In genomic region chr4:41709844-41710481, GRCh38 we compare ENCODE assay signal across 1 cellular context.
TF ChIP-seq lines count a peak whose summit lies in the region.

No MANE protein-coding gene starts in this region.

TF ChIP-seq in HEK293, 187 proteins besides CTCF, POLR2A, EP300 and RAD21 (continued from another document and continues in another):
- TF ChIP-seq, protein P1, sequence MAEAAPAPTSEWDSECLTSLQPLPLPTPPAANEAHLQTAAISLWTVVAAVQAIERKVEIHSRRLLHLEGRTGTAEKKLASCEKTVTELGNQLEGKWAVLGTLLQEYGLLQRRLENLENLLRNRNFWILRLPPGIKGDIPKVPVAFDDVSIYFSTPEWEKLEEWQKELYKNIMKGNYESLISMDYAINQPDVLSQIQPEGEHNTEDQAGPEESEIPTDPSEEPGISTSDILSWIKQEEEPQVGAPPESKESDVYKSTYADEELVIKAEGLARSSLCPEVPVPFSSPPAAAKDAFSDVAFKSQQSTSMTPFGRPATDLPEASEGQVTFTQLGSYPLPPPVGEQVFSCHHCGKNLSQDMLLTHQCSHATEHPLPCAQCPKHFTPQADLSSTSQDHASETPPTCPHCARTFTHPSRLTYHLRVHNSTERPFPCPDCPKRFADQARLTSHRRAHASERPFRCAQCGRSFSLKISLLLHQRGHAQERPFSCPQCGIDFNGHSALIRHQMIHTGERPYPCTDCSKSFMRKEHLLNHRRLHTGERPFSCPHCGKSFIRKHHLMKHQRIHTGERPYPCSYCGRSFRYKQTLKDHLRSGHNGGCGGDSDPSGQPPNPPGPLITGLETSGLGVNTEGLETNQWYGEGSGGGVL (tag by site-specific recombination; IDR thresholded peaks at IDR 0.05) = no peak
- TF ChIP-seq, protein P2, sequence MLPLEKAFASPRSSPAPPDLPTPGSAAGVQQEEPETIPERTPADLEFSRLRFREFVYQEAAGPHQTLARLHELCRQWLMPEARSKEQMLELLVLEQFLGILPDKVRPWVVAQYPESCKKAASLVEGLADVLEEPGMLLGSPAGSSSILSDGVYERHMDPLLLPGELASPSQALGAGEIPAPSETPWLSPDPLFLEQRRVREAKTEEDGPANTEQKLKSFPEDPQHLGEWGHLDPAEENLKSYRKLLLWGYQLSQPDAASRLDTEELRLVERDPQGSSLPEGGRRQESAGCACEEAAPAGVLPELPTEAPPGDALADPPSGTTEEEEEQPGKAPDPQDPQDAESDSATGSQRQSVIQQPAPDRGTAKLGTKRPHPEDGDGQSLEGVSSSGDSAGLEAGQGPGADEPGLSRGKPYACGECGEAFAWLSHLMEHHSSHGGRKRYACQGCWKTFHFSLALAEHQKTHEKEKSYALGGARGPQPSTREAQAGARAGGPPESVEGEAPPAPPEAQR (tag by site-specific recombination; IDR thresholded peaks at IDR 0.05) = no peak
- TF ChIP-seq ZSCAN5A (tag by site-specific recombination; IDR thresholded peaks at IDR 0.05) = no peak
- 0 out of 2 replicates have a peak, but pooled peaks have one; percentile 7 for TF ChIP-seq ZNF664 (tag by site-specific recombination; IDR thresholded peaks at IDR 0.05)
- no peak for TF ChIP-seq ZNF585B (tag by site-specific recombination; IDR thresholded peaks at IDR 0.05)
- TF ChIP-seq ZNF416 (tag by site-specific recombination; IDR thresholded peaks at IDR 0.05) = no peak
- TF ChIP-seq ZFP41 (tag by site-specific recombination; IDR thresholded peaks at IDR 0.05; ENCODE audit: borderline replicate concordance) = no peak
- no peak for TF ChIP-seq ZNF529 (tag by site-specific recombination; IDR thresholded peaks at IDR 0.05; ENCODE audit: insufficient replicate concordance)
- no peak for TF ChIP-seq HOXD13 (CRISPR knock-in tag; IDR thresholded peaks at IDR 0.05; ENCODE audit: borderline replicate concordance)
- TF ChIP-seq SP7 (tag by site-specific recombination; IDR thresholded peaks at IDR 0.05) = peak; percentile 78
- no peak for TF ChIP-seq ZSCAN23 (tag by site-specific recombination; IDR thresholded peaks at IDR 0.05)
- no peak for TF ChIP-seq GLIS2 (tag by site-specific recombination; IDR thresholded peaks at IDR 0.05)
- TF ChIP-seq ZNF16 (tag by site-specific recombination; IDR thresholded peaks at IDR 0.05; ENCODE audit: low read depth) = no peak
- TF ChIP-seq PRDM1 (tag by site-specific recombination; IDR thresholded peaks at IDR 0.05) = no peak
- no peak for TF ChIP-seq ZNF223 (tag by site-specific recombination; IDR thresholded peaks at IDR 0.05)
- TF ChIP-seq ZNF776 (tag by site-specific recombination; IDR thresholded peaks at IDR 0.05; ENCODE audit: borderline replicate concordance) = no peak
- TF ChIP-seq ZFHX2 (tag by site-specific recombination; conservative IDR thresholded peaks at IDR 0.05) = no peak
- no peak for TF ChIP-seq ZNF621 (tag by site-specific recombination; IDR thresholded peaks at IDR 0.05)
- no peak for TF ChIP-seq ZNF521 (tag by site-specific recombination; IDR thresholded peaks at IDR 0.05)
- TF ChIP-seq ZIC2 (tag by site-specific recombination; IDR thresholded peaks at IDR 0.05) = no peak
- no peak; the same call in 1 of the 2 replicates for TF ChIP-seq GLI2 (tag by site-specific recombination; IDR thresholded peaks at IDR 0.05; ENCODE audit: borderline replicate concordance, low read depth)
- TF ChIP-seq ZNF121 (tag by site-specific recombination; IDR thresholded peaks at IDR 0.05) = no peak
- TF ChIP-seq, protein P3, sequence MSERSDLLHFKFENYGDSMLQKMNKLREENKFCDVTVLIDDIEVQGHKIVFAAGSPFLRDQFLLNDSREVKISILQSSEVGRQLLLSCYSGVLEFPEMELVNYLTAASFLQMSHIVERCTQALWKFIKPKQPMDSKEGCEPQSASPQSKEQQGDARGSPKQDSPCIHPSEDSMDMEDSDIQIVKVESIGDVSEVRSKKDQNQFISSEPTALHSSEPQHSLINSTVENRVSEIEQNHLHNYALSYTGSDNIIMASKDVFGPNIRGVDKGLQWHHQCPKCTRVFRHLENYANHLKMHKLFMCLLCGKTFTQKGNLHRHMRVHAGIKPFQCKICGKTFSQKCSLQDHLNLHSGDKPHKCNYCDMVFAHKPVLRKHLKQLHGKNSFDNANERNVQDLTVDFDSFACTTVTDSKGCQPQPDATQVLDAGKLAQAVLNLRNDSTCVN (tag by site-specific recombination; optimal IDR thresholded peaks at IDR 0.05) = no peak
- TF ChIP-seq ZNF2 (tag by site-specific recombination; IDR thresholded peaks at IDR 0.05) = no peak
- TF ChIP-seq ZNF544 (tag by site-specific recombination; IDR thresholded peaks at IDR 0.05) = no peak
- no peak for TF ChIP-seq REPIN1 (tag by site-specific recombination; IDR thresholded peaks at IDR 0.05; ENCODE audit: low read depth)
- TF ChIP-seq ZNF561 (tag by site-specific recombination; IDR thresholded peaks at IDR 0.05; ENCODE audit: borderline replicate concordance) = peak; percentile 72
- TF ChIP-seq, protein P4, sequence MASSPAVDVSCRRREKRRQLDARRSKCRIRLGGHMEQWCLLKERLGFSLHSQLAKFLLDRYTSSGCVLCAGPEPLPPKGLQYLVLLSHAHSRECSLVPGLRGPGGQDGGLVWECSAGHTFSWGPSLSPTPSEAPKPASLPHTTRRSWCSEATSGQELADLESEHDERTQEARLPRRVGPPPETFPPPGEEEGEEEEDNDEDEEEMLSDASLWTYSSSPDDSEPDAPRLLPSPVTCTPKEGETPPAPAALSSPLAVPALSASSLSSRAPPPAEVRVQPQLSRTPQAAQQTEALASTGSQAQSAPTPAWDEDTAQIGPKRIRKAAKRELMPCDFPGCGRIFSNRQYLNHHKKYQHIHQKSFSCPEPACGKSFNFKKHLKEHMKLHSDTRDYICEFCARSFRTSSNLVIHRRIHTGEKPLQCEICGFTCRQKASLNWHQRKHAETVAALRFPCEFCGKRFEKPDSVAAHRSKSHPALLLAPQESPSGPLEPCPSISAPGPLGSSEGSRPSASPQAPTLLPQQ (tag by site-specific recombination; IDR thresholded peaks at IDR 0.05) = no peak
- TF ChIP-seq ZBTB1 (tag by site-specific recombination; IDR thresholded peaks at IDR 0.05) = 0 out of 2 replicates have a peak, but pooled peaks have one; percentile 26
- no peak for TF ChIP-seq ZNF747 (tag by site-specific recombination; IDR thresholded peaks at IDR 0.05)
- TF ChIP-seq, protein P5, sequence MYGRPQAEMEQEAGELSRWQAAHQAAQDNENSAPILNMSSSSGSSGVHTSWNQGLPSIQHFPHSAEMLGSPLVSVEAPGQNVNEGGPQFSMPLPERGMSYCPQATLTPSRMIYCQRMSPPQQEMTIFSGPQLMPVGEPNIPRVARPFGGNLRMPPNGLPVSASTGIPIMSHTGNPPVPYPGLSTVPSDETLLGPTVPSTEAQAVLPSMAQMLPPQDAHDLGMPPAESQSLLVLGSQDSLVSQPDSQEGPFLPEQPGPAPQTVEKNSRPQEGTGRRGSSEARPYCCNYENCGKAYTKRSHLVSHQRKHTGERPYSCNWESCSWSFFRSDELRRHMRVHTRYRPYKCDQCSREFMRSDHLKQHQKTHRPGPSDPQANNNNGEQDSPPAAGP (tag by site-specific recombination; IDR thresholded peaks at IDR 0.05) = 0 out of 2 replicates have a peak, but pooled peaks have one; percentile 54
- TF ChIP-seq ZNF274 (IDR thresholded peaks at IDR 0.05; ENCODE audit: low read length) = no peak
- TF ChIP-seq ZNF274 (tag by site-specific recombination; IDR thresholded peaks at IDR 0.05; ENCODE audit: borderline replicate concordance) = no peak
- TF ChIP-seq RBAK (tag by site-specific recombination; IDR thresholded peaks at IDR 0.05) = no peak
- no peak for TF ChIP-seq ZNF837 (tag by site-specific recombination; IDR thresholded peaks at IDR 0.05)
- TF ChIP-seq BCL11A (tag by site-specific recombination; IDR thresholded peaks at IDR 0.05; ENCODE audit: low read depth) = peak; percentile 69; the same call in 1 of the 2 replicates
- TF ChIP-seq ZBTB6 (tag by site-specific recombination; IDR thresholded peaks at IDR 0.05) = no peak
- peak; percentile 88 for TF ChIP-seq ATF2 (tag by site-specific recombination; IDR thresholded peaks at IDR 0.05; ENCODE audit: low read depth)
- no peak for TF ChIP-seq GFI1B (tag by site-specific recombination; IDR thresholded peaks at IDR 0.05)
- peak; percentile 48; the same call in 1 of the 2 replicates for TF ChIP-seq ZNF76 (tag by site-specific recombination; IDR thresholded peaks at IDR 0.05; ENCODE audit: borderline replicate concordance, low read depth)
- TF ChIP-seq ZNF426 (tag by site-specific recombination; IDR thresholded peaks at IDR 0.05) = no peak
- TF ChIP-seq AEBP2 (tag by site-specific recombination; IDR thresholded peaks at IDR 0.05; ENCODE audit: borderline replicate concordance) = no peak
- TF ChIP-seq ZNF174 (tag by site-specific recombination; IDR thresholded peaks at IDR 0.05) = no peak
- TF ChIP-seq ZNF791 (tag by site-specific recombination; IDR thresholded peaks at IDR 0.05) = no peak
- no peak for TF ChIP-seq ZBTB7A (tag by site-specific recombination; IDR thresholded peaks at IDR 0.05; ENCODE audit: low read depth)
- TF ChIP-seq ZNF114 (tag by site-specific recombination; IDR thresholded peaks at IDR 0.05) = no peak
- peak; percentile 61; the same call in 1 of the 2 replicates for TF ChIP-seq ZNF518A (tag by site-specific recombination; conservative IDR thresholded peaks at IDR 0.05; ENCODE audit: low read depth)
- TF ChIP-seq KLF8 (tag by site-specific recombination; IDR thresholded peaks at IDR 0.05) = peak; percentile 52
- no peak for TF ChIP-seq ZNF626 (tag by site-specific recombination; IDR thresholded peaks at IDR 0.05)
- TF ChIP-seq ZNF530 (tag by site-specific recombination; IDR thresholded peaks at IDR 0.05; ENCODE audit: low read depth) = no peak
- no peak for TF ChIP-seq ZNF311 (tag by site-specific recombination; IDR thresholded peaks at IDR 0.05; ENCODE audit: borderline replicate concordance)
